In genomic region chr17:69474171-69474831, GRCh38 we compare ENCODE assay signal across 13 cellular contexts. TPM values are rescaled to one million over a fixed set of nuclear protein-coding genes. Genes with fewer than 3 reads are reported as not detected.
DNase-seq lines count a peak whose midpoint lies in the region; ATAC-seq, FAIRE-seq and TF ChIP-seq lines count a peak whose summit lies in the region.
"Had no signal": no experiment of that assay in that cellular context is flagged by ENCODE, and none has a peak within 500 bp of the region (broad histone marks: within the 10 kb centered on the region; RNA-seq: fewer than 3 reads in every experiment).

No MANE protein-coding gene starts in this region.

- DNase-seq in EH (ENCODE audit: low read depth) (peak; percentile 9), RCC 7860 (ENCODE audit: low spot score) (peak; percentile 76), fibroblast of villous mesenchyme (ENCODE audit: low read depth) (peak; percentile 24), neuronal stem cell (ENCODE audit: low spot score) (peak; percentile 23), lower leg skin (ENCODE audit: low spot score in 2 of 2) (no peak), Karpas-422 (no peak), GM20000 (ENCODE audit: low spot score) (no peak)
- DNase-seq: activated CD4-positive, alpha-beta T cell treated with anti-CD3 and anti-CD28 coated beads for 4 hours; amygdala; MM.1S; stimulated activated CD4-positive, alpha-beta T cell treated with anti-CD3 and anti-CD28 coated beads, Interleukin-1b, Interleukin-23, amount 100 ng/mL, for 48 hours had no signal

- TF ChIP-seq CTCF in fibroblast of villous mesenchyme (IDR thresholded peaks at IDR 0.05; ENCODE audit: insufficient read depth, low read depth, low read length) (no peak), lower leg skin (IDR thresholded peaks at IDR 0.05) (no peak), GM20000 (IDR thresholded peaks at IDR 0.05; ENCODE audit: extremely low read depth, missing control alignments) (no peak)

- no peak overlapping the region for H3K14ac ChIP-seq in neuronal stem cell (ENCODE audit: low read length)

- no peak overlapping the region for H2AK5ac ChIP-seq in neuronal stem cell (ENCODE audit: low read depth, low read length)

- TF ChIP-seq POLR2A in lower leg skin (IDR thresholded peaks at IDR 0.05) = no peak

- no peak overlapping the region for H2BK5ac ChIP-seq in neuronal stem cell (ENCODE audit: low read length)

- H3K23ac ChIP-seq in neuronal stem cell (ENCODE audit: low read depth, low read length, poor library complexity) = no peak overlapping the region

- H3K79me1 ChIP-seq in neuronal stem cell (ENCODE audit: low read depth, low read length) = peaks cover 9% of the 10 kb centered on the region

- H2AFZ ChIP-seq in neuronal stem cell (ENCODE audit: low read length) (no peak overlapping the region), Karpas-422 (ENCODE audit: low read length) (no peak overlapping the region)
- H2AFZ ChIP-seq: GM23338 had no signal

- H2BK15ac ChIP-seq in neuronal stem cell (ENCODE audit: low read length) = no peak overlapping the region

- no peaks in the 10 kb centered on the region for H4K20me1 ChIP-seq in Karpas-422 (ENCODE audit: insufficient read depth, low read depth, low read length)

- H3K27ac ChIP-seq in neuronal stem cell (replicated peaks; ENCODE audit: low read length) (peak overlapping the region; percentile 81), Karpas-422 (ENCODE audit: low read length) (no peak overlapping the region)

- H3K27me3 ChIP-seq in neuronal stem cell (ENCODE audit: control insufficient read depth in 3 of 3, insufficient read depth in 3 of 3, low read depth in 1 of 3, low read length in 3 of 3) (no peaks in the 10 kb centered on the region), Karpas-422 (ENCODE audit: low read length) (no peaks in the 10 kb centered on the region)

- ATAC-seq in HG03565 (IDR thresholded peaks at IDR 0.05; ENCODE audit: unreplicated experiment) = no peak
- ATAC-seq: GM23338 had no signal

- H3K36me3 ChIP-seq in neuronal stem cell (replicated peaks in 1 of 2; ENCODE audit: control insufficient read depth in 2 of 2, insufficient read depth in 2 of 2, low read length in 2 of 2) (peaks cover 0 to 2% of the 10 kb centered on the region in 2 donors), Karpas-422 (ENCODE audit: insufficient read depth, low read length) (no peaks in the 10 kb centered on the region)

- peak; percentile 95 for FAIRE-seq in RCC 7860 (lab: Jason Lieb, UNC)

- H2BK120ac ChIP-seq in neuronal stem cell (ENCODE audit: low read depth, low read length) = no peak overlapping the region

- no peak overlapping the region for H3K4ac ChIP-seq in neuronal stem cell (ENCODE audit: low read length)

- H3K4me3 ChIP-seq in fibroblast of villous mesenchyme (ENCODE audit: low read depth, low read length) (no peak overlapping the region), neuronal stem cell (ENCODE audit: low read length in 2 of 2) (no peak overlapping the region), lower leg skin (ENCODE audit: low read depth, poor library complexity, severe bottlenecking) (no peak overlapping the region), Karpas-422 (ENCODE audit: low read length) (no peak overlapping the region)
- H3K4me3 ChIP-seq: GM23338 had no signal

- H3K4me1 ChIP-seq in neuronal stem cell (ENCODE audit: control insufficient read depth in 2 of 2, insufficient read depth in 1 of 2, low read depth in 1 of 2, low read length in 2 of 2) = peaks cover 0 to 7% of the 10 kb centered on the region in 2 donors
- H3K4me1 ChIP-seq in Karpas-422 (ENCODE audit: low read length) = peaks cover 30% of the 10 kb centered on the region

- no peak overlapping the region for H3K18ac ChIP-seq in neuronal stem cell (ENCODE audit: low read length)

- H3K9me3 ChIP-seq in neuronal stem cell (replicated peaks in 1 of 2; ENCODE audit: control insufficient read depth in 2 of 2, insufficient read depth in 1 of 2, low read depth in 1 of 2, low read length in 2 of 2) (no peaks in the 10 kb centered on the region), Karpas-422 (ENCODE audit: low read length) (no peaks in the 10 kb centered on the region)

- H3K9me2 ChIP-seq in Karpas-422 (replicated peaks; ENCODE audit: insufficient read depth, low read length) = no peaks in the 10 kb centered on the region

- H3K4me2 ChIP-seq in neuronal stem cell (ENCODE audit: insufficient read depth, low read length, poor library complexity, severe bottlenecking) (no peak overlapping the region), Karpas-422 (ENCODE audit: low read depth, low read length, poor library complexity, severe bottlenecking) (no peak overlapping the region)
- H3K4me2 ChIP-seq: GM23338 had no signal

- H3K9ac ChIP-seq in neuronal stem cell (ENCODE audit: low read depth, low read length, poor library complexity) (no peak overlapping the region), Karpas-422 (ENCODE audit: low read length) (no peak overlapping the region)

- no peak overlapping the region for H2BK12ac ChIP-seq in neuronal stem cell (ENCODE audit: low read length)

- intact Hi-C loops in lower leg skin (cut with DNase I; ENCODE audit: low total_unique reads) = no loop called here

- H3K79me2 ChIP-seq in Karpas-422 (ENCODE audit: low read length) = no peaks in the 10 kb centered on the region

- no peak overlapping the region for H4K91ac ChIP-seq in neuronal stem cell (ENCODE audit: low read depth, low read length, poor library complexity)

- no peak overlapping the region for H4K8ac ChIP-seq in neuronal stem cell (ENCODE audit: low read depth, low read length)

- WGBS in neuronal stem cell (ENCODE audit: extremely low coverage in 2 of 2, insufficient read length in 2 of 2, insufficient replicate concordance in 1 of 2), 2 donors = no CpG with 5 or more reads among the region's 4 CpGs
- WGBS in lower leg skin, 2 donors = 29 to 36% methylated on average over 4 of the region's 4 CpGs

RNA-seq across cellular contexts. Expression of gene MAP2K6, which starts 59.8 kb away (rescaled TPM):
- total RNA-seq in fibroblast of villous mesenchyme = 0.32 and 0.43 TPM in 2 replicates
- polyA plus RNA-seq in neuronal stem cell (2013, experiment 1 of 2) = 39.6 TPM
- polyA plus RNA-seq in neuronal stem cell (2013, experiment 2 of 2) = 40.7 TPM
- 1 to 10 TPM; 1.7 to 4.4 (median 2.0) TPM for total RNA-seq in lower leg skin
- 95.6 and 106 TPM in 2 replicates for total RNA-seq in Karpas-422 (2014; rRNA removed; shearing (Covaris generic); ENCODE audit: low replicate concordance)

Comparison
In these comparisons a context has a peak if more than half of its experiments do, and no peak if none do; other contexts are left out.
1. DNase-seq: peak in EH (single experiment), RCC 7860 (single experiment), fibroblast of villous mesenchyme (single experiment) and neuronal stem cell (single experiment); none in lower leg skin (0 of 2), Karpas-422 (single experiment) and GM20000 (single experiment).
2. RNA of gene MAP2K6, which starts 59.8 kb away (total RNA-seq): 95.6 to 106 TPM in Karpas-422; 1.7 to 4.4 TPM in lower leg skin and 0.32 to 0.43 TPM in fibroblast of villous mesenchyme; every median in the first group is over 10 times any median in the second.